ENCODE assay signal across 1 cellular context in the genomic region with DNA sequence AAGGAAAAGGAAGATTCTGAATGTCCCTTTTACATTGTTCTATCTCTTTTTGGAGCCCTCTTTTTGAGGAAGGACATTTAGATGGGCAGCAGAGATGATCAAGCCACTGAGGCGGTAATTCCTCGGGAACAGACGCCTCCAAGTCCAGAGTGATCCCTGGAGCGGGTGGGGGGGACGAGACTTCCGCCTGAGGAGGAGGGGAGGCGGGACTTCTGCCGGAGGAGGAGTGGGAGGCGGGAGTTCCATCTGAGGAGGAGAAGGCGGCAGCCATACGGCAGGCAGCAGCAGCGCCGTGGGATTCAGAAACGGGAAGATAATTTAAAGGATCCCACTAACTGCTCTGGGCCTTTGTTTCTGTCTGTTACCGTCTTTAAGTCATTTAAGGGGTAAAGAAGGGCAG.
TF ChIP-seq lines count a peak whose summit lies in the region.

No MANE protein-coding gene starts in this region.

TF ChIP-seq in GM23338, 12 proteins besides CTCF, POLR2A, EP300 and RAD21 (continued from another document):
- TF ChIP-seq, protein P1, sequence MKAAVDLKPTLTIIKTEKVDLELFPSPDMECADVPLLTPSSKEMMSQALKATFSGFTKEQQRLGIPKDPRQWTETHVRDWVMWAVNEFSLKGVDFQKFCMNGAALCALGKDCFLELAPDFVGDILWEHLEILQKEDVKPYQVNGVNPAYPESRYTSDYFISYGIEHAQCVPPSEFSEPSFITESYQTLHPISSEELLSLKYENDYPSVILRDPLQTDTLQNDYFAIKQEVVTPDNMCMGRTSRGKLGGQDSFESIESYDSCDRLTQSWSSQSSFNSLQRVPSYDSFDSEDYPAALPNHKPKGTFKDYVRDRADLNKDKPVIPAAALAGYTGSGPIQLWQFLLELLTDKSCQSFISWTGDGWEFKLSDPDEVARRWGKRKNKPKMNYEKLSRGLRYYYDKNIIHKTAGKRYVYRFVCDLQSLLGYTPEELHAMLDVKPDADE (IDR thresholded peaks at IDR 0.05): no peak
- TF ChIP-seq EZH2phosphoT487 (IDR thresholded peaks at IDR 0.05; ENCODE audit: unreplicated experiment) (no peak), JUNB (IDR thresholded peaks at IDR 0.05; ENCODE audit: unreplicated experiment) (no peak), ZNF331 (CRISPR knock-in tag; IDR thresholded peaks at IDR 0.05; ENCODE audit: low read depth) (no peak), STAT1 (IDR thresholded peaks at IDR 0.05; ENCODE audit: unreplicated experiment) (no peak), EZH2 (IDR thresholded peaks at IDR 0.05; ENCODE audit: low read depth, unreplicated experiment) (no peak)
- TF ChIP-seq, protein P2, sequence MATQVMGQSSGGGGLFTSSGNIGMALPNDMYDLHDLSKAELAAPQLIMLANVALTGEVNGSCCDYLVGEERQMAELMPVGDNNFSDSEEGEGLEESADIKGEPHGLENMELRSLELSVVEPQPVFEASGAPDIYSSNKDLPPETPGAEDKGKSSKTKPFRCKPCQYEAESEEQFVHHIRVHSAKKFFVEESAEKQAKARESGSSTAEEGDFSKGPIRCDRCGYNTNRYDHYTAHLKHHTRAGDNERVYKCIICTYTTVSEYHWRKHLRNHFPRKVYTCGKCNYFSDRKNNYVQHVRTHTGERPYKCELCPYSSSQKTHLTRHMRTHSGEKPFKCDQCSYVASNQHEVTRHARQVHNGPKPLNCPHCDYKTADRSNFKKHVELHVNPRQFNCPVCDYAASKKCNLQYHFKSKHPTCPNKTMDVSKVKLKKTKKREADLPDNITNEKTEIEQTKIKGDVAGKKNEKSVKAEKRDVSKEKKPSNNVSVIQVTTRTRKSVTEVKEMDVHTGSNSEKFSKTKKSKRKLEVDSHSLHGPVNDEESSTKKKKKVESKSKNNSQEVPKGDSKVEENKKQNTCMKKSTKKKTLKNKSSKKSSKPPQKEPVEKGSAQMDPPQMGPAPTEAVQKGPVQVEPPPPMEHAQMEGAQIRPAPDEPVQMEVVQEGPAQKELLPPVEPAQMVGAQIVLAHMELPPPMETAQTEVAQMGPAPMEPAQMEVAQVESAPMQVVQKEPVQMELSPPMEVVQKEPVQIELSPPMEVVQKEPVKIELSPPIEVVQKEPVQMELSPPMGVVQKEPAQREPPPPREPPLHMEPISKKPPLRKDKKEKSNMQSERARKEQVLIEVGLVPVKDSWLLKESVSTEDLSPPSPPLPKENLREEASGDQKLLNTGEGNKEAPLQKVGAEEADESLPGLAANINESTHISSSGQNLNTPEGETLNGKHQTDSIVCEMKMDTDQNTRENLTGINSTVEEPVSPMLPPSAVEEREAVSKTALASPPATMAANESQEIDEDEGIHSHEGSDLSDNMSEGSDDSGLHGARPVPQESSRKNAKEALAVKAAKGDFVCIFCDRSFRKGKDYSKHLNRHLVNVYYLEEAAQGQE (IDR thresholded peaks at IDR 0.05; ENCODE audit: unreplicated experiment): no peak
